ENCODE assay signal across 30 cellular contexts in the genomic region with DNA sequence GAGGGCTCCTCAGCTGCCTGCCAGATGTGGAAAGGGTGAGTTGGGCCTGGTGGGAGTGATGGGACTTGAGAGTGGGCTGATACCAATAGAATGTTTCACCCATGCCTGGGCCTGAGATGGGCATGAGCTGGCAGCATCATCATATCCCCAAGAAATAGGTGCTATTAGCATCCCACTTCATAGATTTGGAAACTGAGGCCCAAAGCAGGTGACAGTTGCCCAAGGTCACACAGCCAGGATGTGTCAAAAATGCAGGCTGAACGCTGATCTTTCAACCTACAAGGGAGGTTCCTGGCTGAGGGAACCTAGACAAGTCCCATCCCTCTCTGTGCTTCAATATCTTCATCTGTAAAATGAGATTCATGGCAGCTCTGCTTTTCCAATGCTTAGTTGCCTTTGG. TPM values are rescaled to one million over a fixed set of nuclear protein-coding genes. Genes with fewer than 3 reads are reported as not detected.
"Had no signal": no experiment of that assay in that cellular context is flagged by ENCODE, and none has a peak within 500 bp of the region (broad histone marks: within the 10 kb centered on the region; RNA-seq: fewer than 3 reads in every experiment).

No MANE protein-coding gene starts in this region.

- H3K27ac Mint-ChIP-seq: memory B cell; natural killer cell; neural progenitor cell; stimulated activated naive B cell treated with anti-CD40 and anti-IgM and Interleukin-4, amounts not matched to agents 10 μg/mL and 1 μg/mL and 100 μg/mL, for 72 hours; stimulated activated naive CD8-positive, alpha-beta T cell treated with anti-CD3 and anti-CD28 coated beads, Interleukin-15, Interleukin-2, amounts not matched to agents 100 ng/mL and 50 ng/mL, for 24 hours had no signal

- H3K27ac ChIP-seq: dorsolateral prefrontal cortex, esophagus muscularis mucosa, foreskin keratinocyte, gastroesophageal sphincter, heart left ventricle, hepatocyte, neural progenitor cell, prostate gland, skin epidermis, spleen, suprapubic skin, transverse colon, upper lobe of right lung, uterus had no signal

- ATAC-seq: gastroesophageal sphincter; heart left ventricle; right cardiac atrium; stimulated activated naive B cell treated with anti-CD40 and anti-IgM and Interleukin-4, amounts not matched to agents 10 μg/mL and 1 μg/mL and 100 μg/mL, for 72 hours; upper lobe of right lung had no signal

- H3K9me3 Mint-ChIP-seq: memory B cell; natural killer cell; neural progenitor cell; stimulated activated naive B cell treated with anti-CD40 and anti-IgM and Interleukin-4, amounts not matched to agents 10 μg/mL and 1 μg/mL and 100 μg/mL, for 72 hours; stimulated activated naive CD8-positive, alpha-beta T cell treated with anti-CD3 and anti-CD28 coated beads, Interleukin-15, Interleukin-2, amounts not matched to agents 100 ng/mL and 50 ng/mL, for 24 hours had no signal

- H3K36me3 Mint-ChIP-seq: memory B cell, natural killer cell had no signal

- H3K4me3 Mint-ChIP-seq: memory B cell; natural killer cell; neural progenitor cell; stimulated activated naive CD8-positive, alpha-beta T cell treated with anti-CD3 and anti-CD28 coated beads, Interleukin-15, Interleukin-2, amounts not matched to agents 100 ng/mL and 50 ng/mL, for 24 hours had no signal

- DNase-seq: dorsolateral prefrontal cortex; effector CD4-positive, alpha-beta T cell; heart left ventricle; kidney; natural killer cell; nucleus accumbens; right cardiac atrium; spleen; stimulated activated CD4-positive, alpha-beta T cell treated with anti-CD3 and anti-CD28 coated beads, Interleukin-4, amount 100 ng/mL, for 4 hours; stimulated activated naive B cell treated with anti-CD40 and anti-IgM and Interleukin-4, amounts not matched to agents 10 μg/mL and 1 μg/mL and 100 μg/mL, for 72 hours; transverse colon; upper lobe of right lung; uterus had no signal

RNA-seq across cellular contexts. Expression of a gene that starts 4.6 kb away (rescaled TPM):
- total RNA-seq: mononuclear cell, natural killer cell had no signal

RNA-seq across cellular contexts. Expression of a gene that starts 29.7 kb away (rescaled TPM):
- total RNA-seq: dorsolateral prefrontal cortex, epithelial cell of proximal tubule, esophagus muscularis mucosa, fibroblast of lung, foreskin keratinocyte, gastroesophageal sphincter, heart left ventricle, hepatocyte, kidney, left lobe of liver, liver, lung, mononuclear cell, natural killer cell, osteocyte, prostate gland, right cardiac atrium, spleen, suprapubic skin, transverse colon, upper lobe of right lung, uterus had no signal
